18 cellular contexts compared by ENCODE assay signal in the genomic region with DNA sequence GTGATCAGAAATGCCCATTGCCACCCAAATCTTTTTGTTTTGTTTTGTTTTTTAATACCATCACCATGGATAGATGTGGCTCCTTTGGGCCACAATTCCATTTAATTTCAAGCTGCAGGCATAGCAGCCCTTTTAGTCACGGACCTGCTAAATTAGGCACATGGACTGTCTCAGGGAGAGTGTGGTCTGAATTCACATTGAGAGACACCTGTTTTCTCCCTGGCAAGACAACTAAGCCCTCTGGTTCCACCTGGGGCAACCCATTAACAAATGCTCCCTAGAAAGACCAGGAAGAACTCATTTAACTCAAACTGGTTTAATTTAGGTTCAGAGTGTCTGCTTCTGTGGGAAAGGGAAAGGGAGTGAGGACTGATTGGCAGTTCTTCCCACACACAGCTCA.
DNase-seq lines count a peak whose midpoint lies in the region; ATAC-seq, FAIRE-seq and TF ChIP-seq lines count a peak whose summit lies in the region.
"Had no signal": no experiment of that assay in that cellular context is flagged by ENCODE, and none has a peak within 500 bp of the region (broad histone marks: within the 10 kb centered on the region; RNA-seq: fewer than 3 reads in every experiment).

No MANE protein-coding gene starts in this region.

- H3K4ac ChIP-seq in H9 (ENCODE audit: low read depth, low read length), result no peak overlapping the region
- H3K4ac ChIP-seq in neuronal stem cell (ENCODE audit: low read length), result no peak overlapping the region

- no peak overlapping the region for H3K4me2 ChIP-seq in H9 (ENCODE audit: insufficient read depth, insufficient read length, low read length)
- no peak overlapping the region for H3K4me2 ChIP-seq in neuronal stem cell (ENCODE audit: insufficient read depth, low read length, poor library complexity, severe bottlenecking)
- H3K4me2 ChIP-seq: A549 had no signal

- no peak overlapping the region for H4K5ac ChIP-seq in H9 (ENCODE audit: insufficient read length, low read depth, low read length)

- no peaks in the 10 kb centered on the region for H3K4me1 ChIP-seq in H9 (ENCODE audit: insufficient read depth, low read length)
- H3K4me1 ChIP-seq in neuronal stem cell (ENCODE audit: control insufficient read depth in 2 of 2, insufficient read depth in 1 of 2, low read depth in 1 of 2, low read length in 2 of 2), result peaks cover 3 to 5% of the 10 kb centered on the region in 2 donors
- peaks cover 0 to 31% (median 14%) of the 10 kb centered on the region in 4 donors for H3K4me1 ChIP-seq in tibial artery
- no peaks in the 10 kb centered on the region for H3K4me1 ChIP-seq in small intestine (ENCODE audit: control insufficient read depth in 2 of 2, insufficient read depth in 1 of 2, low read depth in 1 of 2, low read length in 1 of 2)

- peak overlapping the region; percentile 6 for H2BK20ac ChIP-seq in H9 (ENCODE audit: low read depth, low read length, poor library complexity, severe bottlenecking)

- H2AK5ac ChIP-seq in H9 (ENCODE audit: insufficient read length, low read length) (no peak overlapping the region), neuronal stem cell (ENCODE audit: low read depth, low read length) (no peak overlapping the region)

- H3K4me3 Mint-ChIP-seq in H9 (no peak overlapping the region), activated B cell treated with CpG ODN at 0.5 μM for 24 hours (no peak overlapping the region)
- no peak overlapping the region for H3K4me3 Mint-ChIP-seq in activated CD4-positive, alpha-beta memory T cell treated with anti-CD3 and anti-CD28 coated beads, Interleukin-2, amount 10 ng/mL, durations not matched to agents 7 days and 5 days
- H3K4me3 Mint-ChIP-seq: CD14-positive monocyte; CD8-positive, alpha-beta T cell had no signal

- H3K4me1 Mint-ChIP-seq in H9 (peaks cover 2 to 4% of the 10 kb centered on the region in 2 experiments; a peak in 3 of 4 replicates), activated B cell treated with CpG ODN at 0.5 μM for 24 hours (peaks cover 55% of the 10 kb centered on the region)
- H3K4me1 Mint-ChIP-seq in activated CD4-positive, alpha-beta memory T cell treated with anti-CD3 and anti-CD28 coated beads, Interleukin-2, amount 10 ng/mL, durations not matched to agents 7 days and 5 days, result peaks cover 26% of the 10 kb centered on the region
- H3K4me1 Mint-ChIP-seq: CD14-positive monocyte had no signal

- H3T11ph ChIP-seq in H9 (ENCODE audit: low read length), result no peak overlapping the region

- H3K79me1 ChIP-seq in H9 (ENCODE audit: insufficient read depth, low read depth, low read length, poor library complexity, severe bottlenecking), result no peaks in the 10 kb centered on the region
- H3K79me1 ChIP-seq in neuronal stem cell (ENCODE audit: low read depth, low read length), result no peaks in the 10 kb centered on the region

- POLR2A ChIA-PET in activated B cell treated with CpG ODN at 0.5 μM for 24 hours (lab: Charles Lee), result interaction anchor here (0.6 to 2.3 kb wide), 3 partner anchors 9 to 154 kb away, joined by 3 to 11 read pairs (median 6); no protein-coding TSS in a partner anchor
- POLR2A ChIA-PET in activated CD4-positive, alpha-beta memory T cell treated with anti-CD3 and anti-CD28 coated beads, Interleukin-2, amount 10 ng/mL, durations not matched to agents 7 days and 5 days (lab: Charles Lee), result no interaction called here

- no peak overlapping the region for H3K18ac ChIP-seq in H9 (ENCODE audit: insufficient read length, low read depth, low read length)
- H3K18ac ChIP-seq in neuronal stem cell (ENCODE audit: low read length), result no peak overlapping the region

- TF ChIP-seq CTCF in H9 (conservative IDR thresholded peaks at IDR 0.05) (no peak), activated B cell treated with CpG ODN at 0.5 μM for 24 hours (IDR thresholded peaks at IDR 0.05) (no peak), tibial artery (IDR thresholded peaks at IDR 0.05) (no peak)

- no peaks in the 10 kb centered on the region for H3K79me2 ChIP-seq in H9 (ENCODE audit: insufficient read depth, low read length)

- H3K9ac ChIP-seq in H9 (ENCODE audit: extremely low read depth, insufficient read length, low read length) (no peak overlapping the region), neuronal stem cell (ENCODE audit: low read depth, low read length, poor library complexity) (no peak overlapping the region)

- peaks cover 21% of the 10 kb centered on the region for H3K27me3 Mint-ChIP-seq in H9 (ENCODE audit: low read depth)
- no peaks in the 10 kb centered on the region for H3K27me3 Mint-ChIP-seq in activated B cell treated with CpG ODN at 0.5 μM for 24 hours
- H3K27me3 Mint-ChIP-seq in activated CD4-positive, alpha-beta memory T cell treated with anti-CD3 and anti-CD28 coated beads, Interleukin-2, amount 10 ng/mL, durations not matched to agents 7 days and 5 days, result peaks cover 17% of the 10 kb centered on the region

- no peak overlapping the region for H3K56ac ChIP-seq in H9 (ENCODE audit: insufficient read length, low read depth, low read length)

- H3K23ac ChIP-seq in H9 (ENCODE audit: insufficient read length, low read depth, low read length) (no peak overlapping the region), neuronal stem cell (ENCODE audit: low read depth, low read length, poor library complexity) (no peak overlapping the region)

- H3K9me3 Mint-ChIP-seq in H9 (no peaks in the 10 kb centered on the region; a peak in 1 of 5 replicates), activated B cell treated with CpG ODN at 0.5 μM for 24 hours (peaks cover 9% of the 10 kb centered on the region)
- no peaks in the 10 kb centered on the region for H3K9me3 Mint-ChIP-seq in activated CD4-positive, alpha-beta memory T cell treated with anti-CD3 and anti-CD28 coated beads, Interleukin-2, amount 10 ng/mL, durations not matched to agents 7 days and 5 days
- H3K9me3 Mint-ChIP-seq: CD8-positive, alpha-beta T cell had no signal

- H3K27ac ChIP-seq in H9 (ENCODE audit: insufficient read length, low read depth, low read length), result no peak overlapping the region
- H3K27ac ChIP-seq in neuronal stem cell (replicated peaks; ENCODE audit: low read length), result no peak overlapping the region
- peak overlapping the region; percentile 14 to 37 for H3K27ac ChIP-seq in tibial artery
- H3K27ac ChIP-seq in small intestine (ENCODE audit: low read depth in 1 of 2, low read length in 1 of 2), result no peak overlapping the region
- H3K27ac ChIP-seq: A549, HL-60 had no signal

- no peaks in the 10 kb centered on the region for H3K36me3 ChIP-seq in neuronal stem cell (replicated peaks in 1 of 2; ENCODE audit: control insufficient read depth in 2 of 2, insufficient read depth in 2 of 2, low read length in 2 of 2)
- no peaks in the 10 kb centered on the region for H3K36me3 ChIP-seq in tibial artery
- no peaks in the 10 kb centered on the region for H3K36me3 ChIP-seq in small intestine (ENCODE audit: control insufficient read depth in 2 of 2, insufficient read depth in 2 of 2, low read length in 2 of 2)

- H3K4me3 ChIP-seq in neuronal stem cell (ENCODE audit: low read length in 2 of 2) (no peak overlapping the region), tibial artery (no peak overlapping the region), small intestine (ENCODE audit: low read depth in 1 of 2, low read length in 2 of 2) (no peak overlapping the region)
- H3K4me3 ChIP-seq: A549, K562 had no signal

- H2BK12ac ChIP-seq in H9 (ENCODE audit: insufficient read length, low read depth, low read length) (no peak overlapping the region), neuronal stem cell (ENCODE audit: low read length) (no peak overlapping the region)

- H4K91ac ChIP-seq in H9 (ENCODE audit: insufficient read length, low read depth, low read length) (no peak overlapping the region), neuronal stem cell (ENCODE audit: low read depth, low read length, poor library complexity) (no peak overlapping the region)

- no peaks in the 10 kb centered on the region for H3K27me3 ChIP-seq in H9 (ENCODE audit: insufficient read depth, low read length)
- no peaks in the 10 kb centered on the region for H3K27me3 ChIP-seq in neuronal stem cell (ENCODE audit: control insufficient read depth in 3 of 3, insufficient read depth in 3 of 3, low read depth in 1 of 3, low read length in 3 of 3)
- H3K27me3 ChIP-seq in tibial artery, result no peaks in the 10 kb centered on the region
- H3K27me3 ChIP-seq in small intestine (ENCODE audit: control insufficient read depth in 2 of 2, insufficient read depth in 2 of 2, low read length in 2 of 2), result no peaks in the 10 kb centered on the region

- no peak for ATAC-seq in activated B cell treated with CpG ODN at 0.5 μM for 24 hours (ENCODE audit: low read depth)
- ATAC-seq: A549; CD8-positive, alpha-beta T cell; K562 had no signal

- H2BK15ac ChIP-seq in H9 (ENCODE audit: low read depth, low read length), result no peak overlapping the region
- no peak overlapping the region for H2BK15ac ChIP-seq in neuronal stem cell (ENCODE audit: low read length)

- no peak for DNase-seq in H9
- no peak for DNase-seq in activated B cell treated with CpG ODN at 0.5 μM for 24 hours
- DNase-seq in neuronal stem cell (ENCODE audit: low spot score), result no peak
- no peak for DNase-seq in tibial artery
- no peak for DNase-seq in HT-29 (ENCODE audit: low spot score)
- DNase-seq in activated CD4-positive, alpha-beta memory T cell treated with anti-CD3 and anti-CD28 coated beads, Interleukin-2, amount 10 ng/mL, durations not matched to agents 7 days and 5 days, result no peak
- DNase-seq in small intestine, result no peak
- DNase-seq: CD8-positive, alpha-beta T cell; COR-L47; DMS153; DMS79 treated with DMSO at 0.1 percent for 48 hours; GF-D8 had no signal

- no peaks in the 10 kb centered on the region for H4K20me1 ChIP-seq in H9 (ENCODE audit: control insufficient read depth, insufficient read depth, insufficient read length)

- no CpG with 5 or more reads among the region's 1 CpG for WGBS in H9 (ENCODE audit: extremely low coverage, insufficient read length, low lambda C conversion rate)
- WGBS in neuronal stem cell (ENCODE audit: extremely low coverage in 2 of 2, insufficient read length in 2 of 2, insufficient replicate concordance in 1 of 2), 2 donors, result no CpG with 5 or more reads among the region's 1 CpG
- 84 to 100% (median 93%) methylated on average over 1 of the region's 1 CpG for WGBS in small intestine, 3 donors

- no peak overlapping the region for H2AFZ ChIP-seq in H9 (ENCODE audit: low read length)
- peak overlapping the region; percentile 28 for H2AFZ ChIP-seq in neuronal stem cell (ENCODE audit: low read length)

- CTCF ChIA-PET in activated B cell treated with CpG ODN at 0.5 μM for 24 hours (lab: Charles Lee), result interaction anchor here (0.7 to 1.6 kb wide), 4 partner anchors 9 to 241 kb away, joined by 3 to 5 read pairs (median 4); no protein-coding TSS in a partner anchor
- CTCF ChIA-PET in activated CD4-positive, alpha-beta memory T cell treated with anti-CD3 and anti-CD28 coated beads, Interleukin-2, amount 10 ng/mL, durations not matched to agents 7 days and 5 days (lab: Charles Lee), result interaction anchor here (0.7 to 8.7 kb wide), 4 partner anchors 9 to 241 kb away, joined by 3 to 133 read pairs (median 4); no protein-coding TSS in a partner anchor

- intact Hi-C loops in activated B cell treated with CpG ODN at 0.5 μM for 24 hours (cut with micrococcal nuclease), result loop anchor here (5.0 kb wide), 2 partner anchors 193 to 788 kb away; a partner anchor contains a TSS
- intact Hi-C loops in tibial artery (cut with DNase I; ENCODE audit: low total_unique reads), result no loop called here

- H2BK120ac ChIP-seq in H9 (ENCODE audit: low read depth, low read length, poor library complexity, severe bottlenecking), result no peak overlapping the region
- H2BK120ac ChIP-seq in neuronal stem cell (ENCODE audit: low read depth, low read length), result no peak overlapping the region

- H3K14ac ChIP-seq in H9 (ENCODE audit: insufficient read depth, low read length), result no peak overlapping the region
- no peak overlapping the region for H3K14ac ChIP-seq in neuronal stem cell (ENCODE audit: low read length)

- H3K27ac Mint-ChIP-seq in H9 (no peak overlapping the region), activated B cell treated with CpG ODN at 0.5 μM for 24 hours (peak overlapping the region; percentile 38)
- H3K27ac Mint-ChIP-seq in activated CD4-positive, alpha-beta memory T cell treated with anti-CD3 and anti-CD28 coated beads, Interleukin-2, amount 10 ng/mL, durations not matched to agents 7 days and 5 days, result no peak overlapping the region
- H3K27ac Mint-ChIP-seq: CD8-positive, alpha-beta T cell had no signal

- H3K23me2 ChIP-seq in H9 (ENCODE audit: insufficient read length, low read depth, low read length, poor library complexity, severe bottlenecking), result no peaks in the 10 kb centered on the region

- H2BK5ac ChIP-seq in H9 (ENCODE audit: insufficient read length, low read length) (no peak overlapping the region), neuronal stem cell (ENCODE audit: low read length) (no peak overlapping the region)

- no peaks in the 10 kb centered on the region for H3K36me3 Mint-ChIP-seq in H9 (ENCODE audit: insufficient read depth in 1 of 3, low read depth in 3 of 3)
- H3K36me3 Mint-ChIP-seq in activated B cell treated with CpG ODN at 0.5 μM for 24 hours (ENCODE audit: low read depth), result peaks cover 8% of the 10 kb centered on the region
- no peaks in the 10 kb centered on the region for H3K36me3 Mint-ChIP-seq in activated CD4-positive, alpha-beta memory T cell treated with anti-CD3 and anti-CD28 coated beads, Interleukin-2, amount 10 ng/mL, durations not matched to agents 7 days and 5 days (ENCODE audit: low read depth)
- H3K36me3 Mint-ChIP-seq: CD14-positive monocyte; CD8-positive, alpha-beta T cell had no signal

- FAIRE-seq in small intestine (lab: Jason Lieb, UNC), result no peak
- FAIRE-seq: A549, D721Med, H54, K562 had no signal

- H3K9me3 ChIP-seq in H9 (ENCODE audit: control insufficient read depth, low read depth, low read length) (no peaks in the 10 kb centered on the region), neuronal stem cell (replicated peaks in 1 of 2; ENCODE audit: control insufficient read depth in 2 of 2, insufficient read depth in 1 of 2, low read depth in 1 of 2, low read length in 2 of 2) (no peaks in the 10 kb centered on the region), tibial artery (no peaks in the 10 kb centered on the region), small intestine (ENCODE audit: control insufficient read depth, low read depth) (no peaks in the 10 kb centered on the region)
- H3K9me3 ChIP-seq: A549 had no signal

- no peak overlapping the region for H4K8ac ChIP-seq in H9 (replicated peaks; ENCODE audit: insufficient read length, low read depth, low read length)
- H4K8ac ChIP-seq in neuronal stem cell (ENCODE audit: low read depth, low read length), result no peak overlapping the region

Comparison
In these comparisons a context has a peak if more than half of its experiments do, and no peak if none do; other contexts are left out.
1. H3K27ac ChIP-seq: peak in tibial artery (2 of 2); none in H9 (single experiment), neuronal stem cell (single experiment) and small intestine (0 of 2).